ENCODE assay signal across 8 cellular contexts in genomic region chr15:78988361-78988911, GRCh38. TPM values are rescaled to one million over a fixed set of nuclear protein-coding genes. Genes with fewer than 3 reads are reported as not detected.
DNase-seq lines count a peak whose midpoint lies in the region; ATAC-seq and TF ChIP-seq lines count a peak whose summit lies in the region.

No MANE protein-coding gene starts in this region.

- no peaks in the 10 kb centered on the region for H3K9me3 ChIP-seq in skeletal muscle tissue (ENCODE audit: control insufficient read depth in 3 of 3, low read length in 3 of 3)

- H3K4me1 ChIP-seq in skeletal muscle tissue (ENCODE audit: control insufficient read depth in 3 of 3, insufficient read depth in 3 of 3, low read length in 3 of 3) = peaks cover 8 to 21% (median 14%) of the 10 kb centered on the region in 3 donors

- no peak for TF ChIP-seq CTCF in GM10266 (IDR thresholded peaks at IDR 0.05; ENCODE audit: control insufficient read depth, insufficient read depth, low read depth, missing control alignments)

- POLR2A ChIA-PET in activated CD8-positive, alpha-beta T cell treated with anti-CD3 and anti-CD28 coated beads, Interleukin-2, amount 10 ng/mL, durations not matched to agents 7 days and 5 days (lab: Charles Lee) = no interaction called here

- H3K36me3 Mint-ChIP-seq in activated CD8-positive, alpha-beta T cell treated with anti-CD3 and anti-CD28 coated beads, Interleukin-2, amount 10 ng/mL, durations not matched to agents 7 days and 5 days (ENCODE audit: low read depth) = no peaks in the 10 kb centered on the region

- no peak overlapping the region for H3K9ac ChIP-seq in skeletal muscle tissue (ENCODE audit: low read depth in 1 of 3, low read length in 3 of 3)

- H3K4me1 Mint-ChIP-seq in activated CD8-positive, alpha-beta T cell treated with anti-CD3 and anti-CD28 coated beads, Interleukin-2, amount 10 ng/mL, durations not matched to agents 7 days and 5 days (ENCODE audit: low read depth) = peaks cover 12% of the 10 kb centered on the region

- H3K9me3 Mint-ChIP-seq in activated CD8-positive, alpha-beta T cell treated with anti-CD3 and anti-CD28 coated beads, Interleukin-2, amount 10 ng/mL, durations not matched to agents 7 days and 5 days (ENCODE audit: insufficient read depth) = no peaks in the 10 kb centered on the region

- peak; percentile 35 for DNase-seq in GM10266 (ENCODE audit: extremely low spot score)
- peak; percentile 35 for DNase-seq in activated CD8-positive, alpha-beta T cell treated with anti-CD3 and anti-CD28 coated beads, Interleukin-2, amount 10 ng/mL, durations not matched to agents 7 days and 5 days
- DNase-seq in left cardiac atrium = peak; percentile 73
- no peak for DNase-seq in NCI-H69 (lab: John Stamatoyannopoulos, UW)
- DNase-seq in activated CD4-positive, alpha-beta T cell treated with anti-CD3 and anti-CD28 coated beads for 4 hours = no peak

- H3K27me3 ChIP-seq in skeletal muscle tissue (ENCODE audit: control insufficient read depth in 3 of 3, insufficient read depth in 3 of 3, low read length in 3 of 3) = no peaks in the 10 kb centered on the region

- intact Hi-C loops in left cardiac atrium (cut with DNase I) = no loop called here

- ATAC-seq in HG03432 (IDR thresholded peaks at IDR 0.05; ENCODE audit: unreplicated experiment) (peak; percentile 70), left cardiac atrium (peak; percentile 75 to 89), GM18502 (IDR thresholded peaks at IDR 0.05; ENCODE audit: poor library complexity, unreplicated experiment) (no peak)
- ATAC-seq in activated CD8-positive, alpha-beta T cell treated with anti-CD3 and anti-CD28 coated beads, Interleukin-2, amount 10 ng/mL, durations not matched to agents 7 days and 5 days = peak; percentile 72

- peak overlapping the region; percentile 45 for H3K27ac ChIP-seq in skeletal muscle tissue (ENCODE audit: low read depth, low read length)

- H3K27me3 Mint-ChIP-seq in activated CD8-positive, alpha-beta T cell treated with anti-CD3 and anti-CD28 coated beads, Interleukin-2, amount 10 ng/mL, durations not matched to agents 7 days and 5 days (ENCODE audit: low read depth) = peaks cover 19% of the 10 kb centered on the region

- no peak overlapping the region for H3K4me3 ChIP-seq in skeletal muscle tissue (ENCODE audit: low read length in 3 of 3)

- CTCF ChIA-PET in activated CD8-positive, alpha-beta T cell treated with anti-CD3 and anti-CD28 coated beads, Interleukin-2, amount 10 ng/mL, durations not matched to agents 7 days and 5 days (lab: Charles Lee) = no interaction called here

- H3K4me3 Mint-ChIP-seq in activated CD8-positive, alpha-beta T cell treated with anti-CD3 and anti-CD28 coated beads, Interleukin-2, amount 10 ng/mL, durations not matched to agents 7 days and 5 days = no peak overlapping the region

- no peak overlapping the region for H3K27ac Mint-ChIP-seq in activated CD8-positive, alpha-beta T cell treated with anti-CD3 and anti-CD28 coated beads, Interleukin-2, amount 10 ng/mL, durations not matched to agents 7 days and 5 days

- H3K36me3 ChIP-seq in skeletal muscle tissue (ENCODE audit: control insufficient read depth in 3 of 3, insufficient read depth in 3 of 3, low read length in 3 of 3) = no peaks in the 10 kb centered on the region

RNA-seq across cellular contexts. Expression of gene CTSH, which starts 43.6 kb away (rescaled TPM):
- 10 to 100 TPM; 34.0 to 35.3 TPM for total RNA-seq in activated CD8-positive, alpha-beta T cell treated with anti-CD3 and anti-CD28 coated beads, Interleukin-2, amount 10 ng/mL, durations not matched to agents 7 days and 5 days
- total RNA-seq in left cardiac atrium = 10 to 100 TPM; 41.6 to 74.3 TPM
- total RNA-seq in skeletal muscle tissue = 34.4 TPM

Comparison
In these comparisons a context has a peak if more than half of its experiments do, and no peak if none do; other contexts are left out.
1. DNase-seq: peak in GM10266 (single experiment), activated CD8-positive, alpha-beta T cell treated with anti-CD3 and anti-CD28 coated beads, Interleukin-2, amount 10 ng/mL, durations not matched to agents 7 days and 5 days (single experiment) and left cardiac atrium (single experiment); none in NCI-H69 (single experiment) and activated CD4-positive, alpha-beta T cell treated with anti-CD3 and anti-CD28 coated beads for 4 hours (0 of 2).